Comparison of ENCODE assay signal across 1 cellular context in the genomic region with DNA sequence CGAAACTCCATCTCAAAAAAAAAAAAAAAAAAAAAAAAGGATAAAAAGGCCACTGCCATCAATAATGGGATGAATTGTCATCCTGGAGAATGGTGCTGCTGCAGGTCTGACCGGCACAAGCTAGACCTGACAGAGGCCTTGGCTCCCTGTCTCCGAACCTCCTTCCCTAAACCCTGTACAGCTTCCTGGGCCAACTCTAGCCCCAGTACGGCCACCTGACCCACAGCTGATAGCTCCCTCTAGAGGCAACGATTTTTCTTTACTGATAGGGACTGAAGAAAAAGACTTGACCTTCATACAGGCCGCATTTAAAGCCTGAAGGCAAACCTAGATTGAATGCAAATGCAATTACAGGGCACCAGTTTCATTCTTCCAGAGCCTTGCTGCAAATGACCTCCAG.
TF ChIP-seq lines count a peak whose summit lies in the region.

No MANE protein-coding gene starts in this region.

TF ChIP-seq in SK-N-SH, 30 proteins besides CTCF, POLR2A, EP300 and RAD21:
- TF ChIP-seq FOXM1 (IDR thresholded peaks at IDR 0.05; ENCODE audit: low read depth): no peak
- TF ChIP-seq RXRA (IDR thresholded peaks at IDR 0.05; ENCODE audit: borderline replicate concordance, low read depth): no peak
- peak; percentile 68; the same call in 1 of the 2 replicates for TF ChIP-seq SMC3 (IDR thresholded peaks at IDR 0.05; ENCODE audit: low read depth, low read length)
- 0 out of 2 replicates have a peak, but pooled peaks have one; percentile 35 for TF ChIP-seq RCOR1 (IDR thresholded peaks at IDR 0.05; ENCODE audit: low read length)
- TF ChIP-seq POLR2AphosphoS5 (IDR thresholded peaks at IDR 0.05; ENCODE audit: low read depth, low read length): no peak
- no peak for TF ChIP-seq ELF1 (IDR thresholded peaks at IDR 0.05)
- no peak for TF ChIP-seq FOXJ3 (CRISPR knock-in tag; IDR thresholded peaks at IDR 0.05)
- peak; percentile 43; the same call in 1 of the 2 replicates for TF ChIP-seq GATA2 (CRISPR knock-in tag; IDR thresholded peaks at IDR 0.05)
- TF ChIP-seq FOSL2 (IDR thresholded peaks at IDR 0.05; ENCODE audit: borderline replicate concordance, low read depth): no peak
- no peak for TF ChIP-seq JUND (IDR thresholded peaks at IDR 0.05)
- no peak for TF ChIP-seq NRF1 (IDR thresholded peaks at IDR 0.05; ENCODE audit: low read depth, low read length)
- TF ChIP-seq TAF1 (IDR thresholded peaks at IDR 0.05; ENCODE audit: borderline replicate concordance, low read depth, low read length): no peak
- TF ChIP-seq, protein P1, sequence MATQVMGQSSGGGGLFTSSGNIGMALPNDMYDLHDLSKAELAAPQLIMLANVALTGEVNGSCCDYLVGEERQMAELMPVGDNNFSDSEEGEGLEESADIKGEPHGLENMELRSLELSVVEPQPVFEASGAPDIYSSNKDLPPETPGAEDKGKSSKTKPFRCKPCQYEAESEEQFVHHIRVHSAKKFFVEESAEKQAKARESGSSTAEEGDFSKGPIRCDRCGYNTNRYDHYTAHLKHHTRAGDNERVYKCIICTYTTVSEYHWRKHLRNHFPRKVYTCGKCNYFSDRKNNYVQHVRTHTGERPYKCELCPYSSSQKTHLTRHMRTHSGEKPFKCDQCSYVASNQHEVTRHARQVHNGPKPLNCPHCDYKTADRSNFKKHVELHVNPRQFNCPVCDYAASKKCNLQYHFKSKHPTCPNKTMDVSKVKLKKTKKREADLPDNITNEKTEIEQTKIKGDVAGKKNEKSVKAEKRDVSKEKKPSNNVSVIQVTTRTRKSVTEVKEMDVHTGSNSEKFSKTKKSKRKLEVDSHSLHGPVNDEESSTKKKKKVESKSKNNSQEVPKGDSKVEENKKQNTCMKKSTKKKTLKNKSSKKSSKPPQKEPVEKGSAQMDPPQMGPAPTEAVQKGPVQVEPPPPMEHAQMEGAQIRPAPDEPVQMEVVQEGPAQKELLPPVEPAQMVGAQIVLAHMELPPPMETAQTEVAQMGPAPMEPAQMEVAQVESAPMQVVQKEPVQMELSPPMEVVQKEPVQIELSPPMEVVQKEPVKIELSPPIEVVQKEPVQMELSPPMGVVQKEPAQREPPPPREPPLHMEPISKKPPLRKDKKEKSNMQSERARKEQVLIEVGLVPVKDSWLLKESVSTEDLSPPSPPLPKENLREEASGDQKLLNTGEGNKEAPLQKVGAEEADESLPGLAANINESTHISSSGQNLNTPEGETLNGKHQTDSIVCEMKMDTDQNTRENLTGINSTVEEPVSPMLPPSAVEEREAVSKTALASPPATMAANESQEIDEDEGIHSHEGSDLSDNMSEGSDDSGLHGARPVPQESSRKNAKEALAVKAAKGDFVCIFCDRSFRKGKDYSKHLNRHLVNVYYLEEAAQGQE (IDR thresholded peaks at IDR 0.05; ENCODE audit: low read depth, low read length): no peak
- no peak for TF ChIP-seq RFX5 (IDR thresholded peaks at IDR 0.05; ENCODE audit: low read length)
- no peak for TF ChIP-seq SIN3A (IDR thresholded peaks at IDR 0.05; ENCODE audit: borderline replicate concordance, low read depth, low read length)
- TF ChIP-seq, protein P2, sequence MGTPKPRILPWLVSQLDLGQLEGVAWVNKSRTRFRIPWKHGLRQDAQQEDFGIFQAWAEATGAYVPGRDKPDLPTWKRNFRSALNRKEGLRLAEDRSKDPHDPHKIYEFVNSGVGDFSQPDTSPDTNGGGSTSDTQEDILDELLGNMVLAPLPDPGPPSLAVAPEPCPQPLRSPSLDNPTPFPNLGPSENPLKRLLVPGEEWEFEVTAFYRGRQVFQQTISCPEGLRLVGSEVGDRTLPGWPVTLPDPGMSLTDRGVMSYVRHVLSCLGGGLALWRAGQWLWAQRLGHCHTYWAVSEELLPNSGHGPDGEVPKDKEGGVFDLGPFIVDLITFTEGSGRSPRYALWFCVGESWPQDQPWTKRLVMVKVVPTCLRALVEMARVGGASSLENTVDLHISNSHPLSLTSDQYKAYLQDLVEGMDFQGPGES (IDR thresholded peaks at IDR 0.05; ENCODE audit: low read depth, low read length): no peak
- TF ChIP-seq GABPA (IDR thresholded peaks at IDR 0.05; ENCODE audit: low read depth): no peak
- no peak for TF ChIP-seq YY1 (IDR thresholded peaks at IDR 0.05; ENCODE audit: low read depth)
- TF ChIP-seq, protein P3, sequence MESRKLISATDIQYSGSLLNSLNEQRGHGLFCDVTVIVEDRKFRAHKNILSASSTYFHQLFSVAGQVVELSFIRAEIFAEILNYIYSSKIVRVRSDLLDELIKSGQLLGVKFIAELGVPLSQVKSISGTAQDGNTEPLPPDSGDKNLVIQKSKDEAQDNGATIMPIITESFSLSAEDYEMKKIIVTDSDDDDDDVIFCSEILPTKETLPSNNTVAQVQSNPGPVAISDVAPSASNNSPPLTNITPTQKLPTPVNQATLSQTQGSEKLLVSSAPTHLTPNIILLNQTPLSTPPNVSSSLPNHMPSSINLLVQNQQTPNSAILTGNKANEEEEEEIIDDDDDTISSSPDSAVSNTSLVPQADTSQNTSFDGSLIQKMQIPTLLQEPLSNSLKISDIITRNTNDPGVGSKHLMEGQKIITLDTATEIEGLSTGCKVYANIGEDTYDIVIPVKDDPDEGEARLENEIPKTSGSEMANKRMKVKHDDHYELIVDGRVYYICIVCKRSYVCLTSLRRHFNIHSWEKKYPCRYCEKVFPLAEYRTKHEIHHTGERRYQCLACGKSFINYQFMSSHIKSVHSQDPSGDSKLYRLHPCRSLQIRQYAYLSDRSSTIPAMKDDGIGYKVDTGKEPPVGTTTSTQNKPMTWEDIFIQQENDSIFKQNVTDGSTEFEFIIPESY (IDR thresholded peaks at IDR 0.05; ENCODE audit: borderline replicate concordance, low read depth): no peak
- no peak for TF ChIP-seq NFIC (IDR thresholded peaks at IDR 0.05; ENCODE audit: borderline replicate concordance)
- peak; percentile 29; the same call in 1 of the 2 replicates for TF ChIP-seq MXI1 (IDR thresholded peaks at IDR 0.05; ENCODE audit: low read depth, low read length)
- TF ChIP-seq MEF2A (IDR thresholded peaks at IDR 0.05; ENCODE audit: borderline replicate concordance, low read depth): no peak
- no peak for TF ChIP-seq TEAD4 (IDR thresholded peaks at IDR 0.05; ENCODE audit: borderline replicate concordance, insufficient read depth)
- TF ChIP-seq CHD2 (IDR thresholded peaks at IDR 0.05; ENCODE audit: low read length, partially characterized antibody): peak; percentile 10
- TF ChIP-seq TCF12 (IDR thresholded peaks at IDR 0.05): no peak
- TF ChIP-seq, protein P4, sequence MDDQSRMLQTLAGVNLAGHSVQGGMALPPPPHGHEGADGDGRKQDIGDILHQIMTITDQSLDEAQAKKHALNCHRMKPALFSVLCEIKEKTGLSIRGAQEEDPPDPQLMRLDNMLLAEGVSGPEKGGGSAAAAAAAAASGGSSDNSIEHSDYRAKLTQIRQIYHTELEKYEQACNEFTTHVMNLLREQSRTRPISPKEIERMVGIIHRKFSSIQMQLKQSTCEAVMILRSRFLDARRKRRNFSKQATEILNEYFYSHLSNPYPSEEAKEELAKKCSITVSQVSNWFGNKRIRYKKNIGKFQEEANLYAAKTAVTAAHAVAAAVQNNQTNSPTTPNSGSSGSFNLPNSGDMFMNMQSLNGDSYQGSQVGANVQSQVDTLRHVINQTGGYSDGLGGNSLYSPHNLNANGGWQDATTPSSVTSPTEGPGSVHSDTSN (IDR thresholded peaks at IDR 0.05): no peak
- TF ChIP-seq EZH2phosphoT487 (IDR thresholded peaks at IDR 0.05; ENCODE audit: borderline replicate concordance, low read depth): no peak
- TF ChIP-seq, protein P5, sequence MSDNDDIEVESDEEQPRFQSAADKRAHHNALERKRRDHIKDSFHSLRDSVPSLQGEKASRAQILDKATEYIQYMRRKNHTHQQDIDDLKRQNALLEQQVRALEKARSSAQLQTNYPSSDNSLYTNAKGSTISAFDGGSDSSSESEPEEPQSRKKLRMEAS (IDR thresholded peaks at IDR 0.05; ENCODE audit: low read depth): no peak; the same call in 1 of the 2 replicates
- TF ChIP-seq, protein P6, sequence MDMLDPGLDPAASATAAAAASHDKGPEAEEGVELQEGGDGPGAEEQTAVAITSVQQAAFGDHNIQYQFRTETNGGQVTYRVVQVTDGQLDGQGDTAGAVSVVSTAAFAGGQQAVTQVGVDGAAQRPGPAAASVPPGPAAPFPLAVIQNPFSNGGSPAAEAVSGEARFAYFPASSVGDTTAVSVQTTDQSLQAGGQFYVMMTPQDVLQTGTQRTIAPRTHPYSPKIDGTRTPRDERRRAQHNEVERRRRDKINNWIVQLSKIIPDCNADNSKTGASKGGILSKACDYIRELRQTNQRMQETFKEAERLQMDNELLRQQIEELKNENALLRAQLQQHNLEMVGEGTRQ (IDR thresholded peaks at IDR 0.05; ENCODE audit: borderline replicate concordance, low read depth, low read length): no peak
- TF ChIP-seq, protein P7, sequence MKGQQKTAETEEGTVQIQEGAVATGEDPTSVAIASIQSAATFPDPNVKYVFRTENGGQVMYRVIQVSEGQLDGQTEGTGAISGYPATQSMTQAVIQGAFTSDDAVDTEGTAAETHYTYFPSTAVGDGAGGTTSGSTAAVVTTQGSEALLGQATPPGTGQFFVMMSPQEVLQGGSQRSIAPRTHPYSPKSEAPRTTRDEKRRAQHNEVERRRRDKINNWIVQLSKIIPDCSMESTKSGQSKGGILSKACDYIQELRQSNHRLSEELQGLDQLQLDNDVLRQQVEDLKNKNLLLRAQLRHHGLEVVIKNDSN (IDR thresholded peaks at IDR 0.05; ENCODE audit: borderline replicate concordance, low read depth): no peak; the same call in 1 of the 2 replicates
